Comparison of ENCODE assay signal across 1 cellular context in genomic region chr13:49247722-49248432, GRCh38.
A peak's percentile ranks its signal among the peaks of the same experiment; 100 is the strongest.
TF ChIP-seq lines count a peak whose summit lies in the region.

Gene CDADC1, plus strand, starts transcription at chr13:49247925. Its CDS starts 113 bp downstream, at chr13:49248038.

TF ChIP-seq in K562, 482 proteins besides CTCF, POLR2A, EP300 and RAD21 (continued from another document and continues in another):
- TF ChIP-seq RERE (CRISPR knock-in tag; IDR thresholded peaks at IDR 0.05; ENCODE audit: borderline replicate concordance) (no peak), PATZ1 (CRISPR knock-in tag; IDR thresholded peaks at IDR 0.05; ENCODE audit: borderline replicate concordance) (no peak), CBFA2T3 (IDR thresholded peaks at IDR 0.05) (no peak), KLF1 (tag; IDR thresholded peaks at IDR 0.05) (no peak), PPARD (CRISPR knock-in tag; IDR thresholded peaks at IDR 0.05) (no peak), ZSCAN29 (IDR thresholded peaks at IDR 0.05) (no peak), FOXJ3 (CRISPR knock-in tag; IDR thresholded peaks at IDR 0.05) (no peak), TGIF2 (CRISPR knock-in tag; IDR thresholded peaks at IDR 0.05) (no peak), MTA1 (IDR thresholded peaks at IDR 0.05; ENCODE audit: borderline replicate concordance) (peak; percentile 98), XRCC5 (IDR thresholded peaks at IDR 0.05; ENCODE audit: low read depth, low read length) (no peak), HMG20B (CRISPR knock-in tag; IDR thresholded peaks at IDR 0.05) (no peak), ZNF280A (IDR thresholded peaks at IDR 0.05; ENCODE audit: low read depth, partially characterized antibody) (no peak), CHD4 (IDR thresholded peaks at IDR 0.05; ENCODE audit: insufficient read depth, insufficient replicate concordance, low read depth, low read length, poor library complexity, severe bottlenecking) (no peak), RBM15 (IDR thresholded peaks at IDR 0.05; ENCODE audit: insufficient read depth, low read length) (no peak), DNMT1 (IDR thresholded peaks at IDR 0.05) (no peak), SMAD2 (IDR thresholded peaks at IDR 0.05; ENCODE audit: low read depth, low read length) (no peak), FOXM1 (IDR thresholded peaks at IDR 0.05; ENCODE audit: low read depth) (peak; percentile 21; the same call in 1 of the 2 replicates), FOXM1 (CRISPR knock-in tag; IDR thresholded peaks at IDR 0.05; ENCODE audit: low read depth) (no peak), RCOR1 (IDR thresholded peaks at IDR 0.05; ENCODE audit: borderline replicate concordance in 1 of 2, low read depth in 2 of 2, low read length in 2 of 2) (peak in 1 of 2 experiments; percentile 36; a peak in 1 of 4 replicates), TBP (optimal IDR thresholded peaks at IDR 0.05; ENCODE audit: low read depth, low read length) (peak; percentile 66), ZBTB8A (IDR thresholded peaks at IDR 0.05; ENCODE audit: partially characterized antibody) (no peak), COPS2 (conservative IDR thresholded peaks at IDR 0.05) (no peak), SP1 (CRISPR knock-in tag; IDR thresholded peaks at IDR 0.05) (peak; percentile 62), KHSRP (IDR thresholded peaks at IDR 0.05) (peak; percentile 94), MXI1 (IDR thresholded peaks at IDR 0.05; ENCODE audit: low read depth, low read length) (no peak; the same call in 1 of the 2 replicates), CEBPG (CRISPR knock-in tag; IDR thresholded peaks at IDR 0.05) (peak; percentile 31; the same call in 1 of the 2 replicates), CEBPG (tag; conservative IDR thresholded peaks at IDR 0.05 in 1 of 2, IDR thresholded peaks at IDR 0.05 in 1 of 2) (no peak), KDM4B (IDR thresholded peaks at IDR 0.05; ENCODE audit: borderline replicate concordance in 2 of 2, low read depth in 1 of 2) (no peak), BRF1 (IDR thresholded peaks at IDR 0.05; ENCODE audit: borderline replicate concordance, extremely low read depth, insufficient read length) (no peak), ATF3 (IDR thresholded peaks at IDR 0.05) (peak; percentile 96), ATF3 (CRISPR knock-in tag; conservative IDR thresholded peaks at IDR 0.05) (no peak), MBD1 (CRISPR knock-in tag; IDR thresholded peaks at IDR 0.05) (no peak), ZNF766 (CRISPR knock-in tag; conservative IDR thresholded peaks at IDR 0.05) (peak; percentile 62; the same call in 1 of the 2 replicates), EZH2 (IDR thresholded peaks at IDR 0.05; ENCODE audit: borderline replicate concordance, low read depth, low read length) (no peak), POU5F1 (IDR thresholded peaks at IDR 0.05; ENCODE audit: borderline replicate concordance, low read depth, low read length, partially characterized antibody) (no peak)
- TF ChIP-seq, protein P1, sequence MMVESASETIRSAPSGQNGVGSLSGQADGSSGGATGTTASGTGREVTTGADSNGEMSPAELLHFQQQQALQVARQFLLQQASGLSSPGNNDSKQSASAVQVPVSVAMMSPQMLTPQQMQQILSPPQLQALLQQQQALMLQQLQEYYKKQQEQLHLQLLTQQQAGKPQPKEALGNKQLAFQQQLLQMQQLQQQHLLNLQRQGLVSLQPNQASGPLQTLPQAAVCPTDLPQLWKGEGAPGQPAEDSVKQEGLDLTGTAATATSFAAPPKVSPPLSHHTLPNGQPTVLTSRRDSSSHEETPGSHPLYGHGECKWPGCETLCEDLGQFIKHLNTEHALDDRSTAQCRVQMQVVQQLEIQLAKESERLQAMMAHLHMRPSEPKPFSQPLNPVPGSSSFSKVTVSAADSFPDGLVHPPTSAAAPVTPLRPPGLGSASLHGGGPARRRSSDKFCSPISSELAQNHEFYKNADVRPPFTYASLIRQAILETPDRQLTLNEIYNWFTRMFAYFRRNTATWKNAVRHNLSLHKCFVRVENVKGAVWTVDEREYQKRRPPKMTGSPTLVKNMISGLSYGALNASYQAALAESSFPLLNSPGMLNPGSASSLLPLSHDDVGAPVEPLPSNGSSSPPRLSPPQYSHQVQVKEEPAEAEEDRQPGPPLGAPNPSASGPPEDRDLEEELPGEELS (CRISPR knock-in tag; IDR thresholded peaks at IDR 0.05; ENCODE audit: borderline replicate concordance) = no peak
- TF ChIP-seq, protein P2, sequence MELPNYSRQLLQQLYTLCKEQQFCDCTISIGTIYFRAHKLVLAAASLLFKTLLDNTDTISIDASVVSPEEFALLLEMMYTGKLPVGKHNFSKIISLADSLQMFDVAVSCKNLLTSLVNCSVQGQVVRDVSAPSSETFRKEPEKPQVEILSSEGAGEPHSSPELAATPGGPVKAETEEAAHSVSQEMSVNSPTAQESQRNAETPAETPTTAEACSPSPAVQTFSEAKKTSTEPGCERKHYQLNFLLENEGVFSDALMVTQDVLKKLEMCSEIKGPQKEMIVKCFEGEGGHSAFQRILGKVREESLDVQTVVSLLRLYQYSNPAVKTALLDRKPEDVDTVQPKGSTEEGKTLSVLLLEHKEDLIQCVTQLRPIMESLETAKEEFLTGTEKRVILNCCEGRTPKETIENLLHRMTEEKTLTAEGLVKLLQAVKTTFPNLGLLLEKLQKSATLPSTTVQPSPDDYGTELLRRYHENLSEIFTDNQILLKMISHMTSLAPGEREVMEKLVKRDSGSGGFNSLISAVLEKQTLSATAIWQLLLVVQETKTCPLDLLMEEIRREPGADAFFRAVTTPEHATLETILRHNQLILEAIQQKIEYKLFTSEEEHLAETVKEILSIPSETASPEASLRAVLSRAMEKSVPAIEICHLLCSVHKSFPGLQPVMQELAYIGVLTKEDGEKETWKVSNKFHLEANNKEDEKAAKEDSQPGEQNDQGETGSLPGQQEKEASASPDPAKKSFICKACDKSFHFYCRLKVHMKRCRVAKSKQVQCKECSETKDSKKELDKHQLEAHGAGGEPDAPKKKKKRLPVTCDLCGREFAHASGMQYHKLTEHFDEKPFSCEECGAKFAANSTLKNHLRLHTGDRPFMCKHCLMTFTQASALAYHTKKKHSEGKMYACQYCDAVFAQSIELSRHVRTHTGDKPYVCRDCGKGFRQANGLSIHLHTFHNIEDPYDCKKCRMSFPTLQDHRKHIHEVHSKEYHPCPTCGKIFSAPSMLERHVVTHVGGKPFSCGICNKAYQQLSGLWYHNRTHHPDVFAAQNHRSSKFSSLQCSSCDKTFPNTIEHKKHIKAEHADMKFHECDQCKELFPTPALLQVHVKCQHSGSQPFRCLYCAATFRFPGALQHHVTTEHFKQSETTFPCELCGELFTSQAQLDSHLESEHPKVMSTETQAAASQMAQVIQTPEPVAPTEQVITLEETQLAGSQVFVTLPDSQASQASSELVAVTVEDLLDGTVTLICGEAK (IDR thresholded peaks at IDR 0.05) = no peak
- TF ChIP-seq, protein P2 (CRISPR knock-in tag; IDR thresholded peaks at IDR 0.05) = no peak
- TF ChIP-seq, protein P3, sequence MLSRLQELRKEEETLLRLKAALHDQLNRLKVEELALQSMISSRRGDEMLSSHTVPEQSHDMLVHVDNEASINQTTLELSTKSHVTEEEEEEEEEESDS (CRISPR knock-in tag; IDR thresholded peaks at IDR 0.05) = no peak
